Comparison of ENCODE assay signal across 3 cellular contexts in genomic region chrX:135420831-135421230, GRCh38.
TF ChIP-seq lines count a peak whose summit lies in the region.

No MANE protein-coding gene starts in this region.

TF ChIP-seq in HCT116, 20 proteins besides CTCF, POLR2A, EP300 and RAD21:
- no peak for TF ChIP-seq REST (IDR thresholded peaks at IDR 0.05; ENCODE audit: low read depth)
- TF ChIP-seq JUND (IDR thresholded peaks at IDR 0.05) = no peak
- no peak for TF ChIP-seq ZNF274 (IDR thresholded peaks at IDR 0.05; ENCODE audit: low read depth, low read length)
- TF ChIP-seq TCF7L2 (IDR thresholded peaks at IDR 0.05; ENCODE audit: borderline replicate concordance, extremely low read depth, insufficient read depth, insufficient read length) = no peak
- no peak for TF ChIP-seq EGR1 (IDR thresholded peaks at IDR 0.05; ENCODE audit: low read depth)
- no peak for TF ChIP-seq SRF (IDR thresholded peaks at IDR 0.05; ENCODE audit: low read depth)
- no peak for TF ChIP-seq FOSL1 (IDR thresholded peaks at IDR 0.05; ENCODE audit: low read depth)
- no peak for TF ChIP-seq SIN3A (IDR thresholded peaks at IDR 0.05; ENCODE audit: low read depth)
- TF ChIP-seq SP1 (IDR thresholded peaks at IDR 0.05; ENCODE audit: low read depth) = no peak
- no peak for TF ChIP-seq YY1 (IDR thresholded peaks at IDR 0.05; ENCODE audit: extremely low read depth, insufficient replicate concordance, low read depth, low read length)
- TF ChIP-seq MAX (IDR thresholded peaks at IDR 0.05) = no peak
- TF ChIP-seq ZBTB33 (IDR thresholded peaks at IDR 0.05; ENCODE audit: extremely low read depth, insufficient replicate concordance, low read length) = no peak
- no peak for TF ChIP-seq CBX3 (IDR thresholded peaks at IDR 0.05; ENCODE audit: low read depth)
- TF ChIP-seq EZH2 (IDR thresholded peaks at IDR 0.05) = no peak
- TF ChIP-seq EZH2phosphoT487 (IDR thresholded peaks at IDR 0.05; ENCODE audit: borderline replicate concordance) = no peak
- no peak for TF ChIP-seq CEBPB (IDR thresholded peaks at IDR 0.05; ENCODE audit: low read depth)
- no peak for TF ChIP-seq ELF1 (IDR thresholded peaks at IDR 0.05; ENCODE audit: borderline replicate concordance, low read depth)
- TF ChIP-seq POLR2AphosphoS5 (IDR thresholded peaks at IDR 0.05; ENCODE audit: low read depth, low read length) = no peak

TF ChIP-seq in K562, 482 proteins besides CTCF, POLR2A, EP300 and RAD21 (continues in another document):
- TF ChIP-seq ZNF699 (CRISPR knock-in tag; IDR thresholded peaks at IDR 0.05; ENCODE audit: insufficient replicate concordance) (no peak), NBN (IDR thresholded peaks at IDR 0.05; ENCODE audit: low read depth) (no peak), CBX8 (IDR thresholded peaks at IDR 0.05; ENCODE audit: borderline replicate concordance, extremely low read depth, low read depth, low read length, poor library complexity, severe bottlenecking) (no peak), XRCC5 (IDR thresholded peaks at IDR 0.05; ENCODE audit: low read depth, low read length) (no peak), ZNF830 (CRISPR knock-in tag; IDR thresholded peaks at IDR 0.05) (no peak), IRF9 (tag; IDR thresholded peaks at IDR 0.05) (no peak), SMC3 (conservative IDR thresholded peaks at IDR 0.05; ENCODE audit: insufficient read depth, low read depth, low read length) (no peak), ZBTB8A (IDR thresholded peaks at IDR 0.05; ENCODE audit: partially characterized antibody) (no peak), RBM39 (optimal IDR thresholded peaks at IDR 0.05; ENCODE audit: low read depth, low read length) (no peak), SFPQ (IDR thresholded peaks at IDR 0.05; ENCODE audit: low read depth, low read length) (no peak), FOXJ2 (tag; IDR thresholded peaks at IDR 0.05) (no peak), HDAC8 (tag; IDR thresholded peaks at IDR 0.05) (no peak), SUPT5H (IDR thresholded peaks at IDR 0.05) (no peak), NEUROD1 (IDR thresholded peaks at IDR 0.05; ENCODE audit: borderline replicate concordance, low read depth, low read length, partially characterized antibody) (no peak)

TF ChIP-seq in HEK293T, 16 proteins besides CTCF, POLR2A, EP300 and RAD21:
- TF ChIP-seq CTBP1 (IDR thresholded peaks at IDR 0.05; ENCODE audit: borderline replicate concordance) (no peak), ELF4 (IDR thresholded peaks at IDR 0.05) (no peak), L3MBTL2 (conservative IDR thresholded peaks at IDR 0.05) (no peak), FOXK2 (IDR thresholded peaks at IDR 0.05) (no peak), FOXA1 (IDR thresholded peaks at IDR 0.05) (no peak), LEF1 (IDR thresholded peaks at IDR 0.05; ENCODE audit: borderline replicate concordance) (no peak), HDGF (IDR thresholded peaks at IDR 0.05; ENCODE audit: borderline replicate concordance) (no peak), FOXM1 (IDR thresholded peaks at IDR 0.05; ENCODE audit: borderline replicate concordance) (no peak), ARNT (IDR thresholded peaks at IDR 0.05) (no peak), NFRKB (IDR thresholded peaks at IDR 0.05) (no peak), TARDBP (IDR thresholded peaks at IDR 0.05) (no peak), SP1 (IDR thresholded peaks at IDR 0.05) (no peak), ZNF384 (IDR thresholded peaks at IDR 0.05) (no peak), BHLHE40 (IDR thresholded peaks at IDR 0.05; ENCODE audit: borderline replicate concordance) (no peak)
